Comparison of ENCODE assay signal across 16 cellular contexts in genomic region chr3:73563896-73564582, GRCh38.
A peak's percentile ranks its signal among the peaks of the same experiment; 100 is the strongest.
DNase-seq lines count a peak whose midpoint lies in the region; ATAC-seq, FAIRE-seq and TF ChIP-seq lines count a peak whose summit lies in the region.
"Had no signal": no experiment of that assay in that cellular context is flagged by ENCODE, and none has a peak within 500 bp of the region (broad histone marks: within the 10 kb centered on the region; RNA-seq: fewer than 3 reads in every experiment).

No MANE protein-coding gene starts in this region.

- DNase-seq in HFFc6 (peak; percentile 22), ascending aorta (ENCODE audit: low spot score in 2 of 2) (no peak), glomerular visceral epithelial cell (ENCODE audit: extremely low spot score) (peak; percentile 65), transverse colon (no peak), cerebellum (ENCODE audit: low spot score) (no peak), GM12891 (ENCODE audit: insufficient read length, low spot score) (no peak)
- DNase-seq in activated CD8-positive, alpha-beta T cell treated with anti-CD3 and anti-CD28 coated beads for 36 hours, result no peak
- DNase-seq: activated CD4-positive, alpha-beta T cell treated with anti-CD3 and anti-CD28 coated beads, Interleukin-2, amount 50 U/mL, for 48 hours; activated naive CD8-positive, alpha-beta T cell treated with anti-CD3 and anti-CD28 coated beads, Interleukin-2, amount 10 ng/mL, durations not matched to agents 7 days and 5 days; activated T-cell treated with anti-CD3 and anti-CD28 coated beads, Interleukin-2, amount 50 U/mL, for 4 hours; NCI-H2171 treated with DMSO at 0.1 percent for 48 hours; NCI-H82; nucleus accumbens had no signal

- no peaks in the 10 kb centered on the region for H3K36me3 Mint-ChIP-seq in HFFc6 (ENCODE audit: low read depth)
- no peaks in the 10 kb centered on the region for H3K36me3 Mint-ChIP-seq in activated CD8-positive, alpha-beta T cell treated with anti-CD3 and anti-CD28 coated beads for 36 hours (ENCODE audit: low read depth)
- H3K36me3 Mint-ChIP-seq: activated naive CD8-positive, alpha-beta T cell treated with anti-CD3 and anti-CD28 coated beads, Interleukin-2, amount 10 ng/mL, durations not matched to agents 7 days and 5 days had no signal

- H3K4me1 ChIP-seq in ascending aorta, result peaks cover 6 to 23% of the 10 kb centered on the region in 2 donors
- peaks cover 3 to 38% (median 19%) of the 10 kb centered on the region in 4 donors for H3K4me1 ChIP-seq in transverse colon
- H3K4me1 ChIP-seq: BLaER1 treated with 17β-estradiol and CSF1 and Interleukin-3, amounts not matched to agents 10 nM and 100 nM had no signal

- POLR2A ChIA-PET in activated CD8-positive, alpha-beta T cell treated with anti-CD3 and anti-CD28 coated beads for 36 hours (lab: Charles Lee), result no interaction called here

- H3K27me3 Mint-ChIP-seq in HFFc6 (ENCODE audit: insufficient read depth), result no peaks in the 10 kb centered on the region
- H3K27me3 Mint-ChIP-seq in activated CD8-positive, alpha-beta T cell treated with anti-CD3 and anti-CD28 coated beads for 36 hours, result no peaks in the 10 kb centered on the region
- H3K27me3 Mint-ChIP-seq: activated naive CD8-positive, alpha-beta T cell treated with anti-CD3 and anti-CD28 coated beads, Interleukin-2, amount 10 ng/mL, durations not matched to agents 7 days and 5 days had no signal

- H3K9me3 Mint-ChIP-seq in HFFc6, result no peaks in the 10 kb centered on the region
- H3K9me3 Mint-ChIP-seq in activated CD8-positive, alpha-beta T cell treated with anti-CD3 and anti-CD28 coated beads for 36 hours, result no peaks in the 10 kb centered on the region
- H3K9me3 Mint-ChIP-seq: activated naive CD8-positive, alpha-beta T cell treated with anti-CD3 and anti-CD28 coated beads, Interleukin-2, amount 10 ng/mL, durations not matched to agents 7 days and 5 days; activated T-cell treated with anti-CD3 and anti-CD28 coated beads, Interleukin-2, amount 50 U/mL, for 4 hours had no signal

- no peak for TF ChIP-seq CTCF in HFFc6 (IDR thresholded peaks at IDR 0.05)
- no peak for TF ChIP-seq CTCF in ascending aorta (IDR thresholded peaks at IDR 0.05)
- no peak for TF ChIP-seq CTCF in transverse colon (IDR thresholded peaks at IDR 0.05)
- TF ChIP-seq CTCF in activated CD8-positive, alpha-beta T cell treated with anti-CD3 and anti-CD28 coated beads for 36 hours (IDR thresholded peaks at IDR 0.05), result no peak

- H3K27me3 ChIP-seq in ascending aorta (no peaks in the 10 kb centered on the region), transverse colon (no peaks in the 10 kb centered on the region)
- H3K27me3 ChIP-seq: BLaER1 treated with 17β-estradiol and CSF1 and Interleukin-3, amounts not matched to agents 10 nM and 100 nM had no signal

- H3K36me3 ChIP-seq in ascending aorta (no peaks in the 10 kb centered on the region), transverse colon (no peaks in the 10 kb centered on the region)
- H3K36me3 ChIP-seq: BLaER1 treated with 17β-estradiol and CSF1 and Interleukin-3, amounts not matched to agents 10 nM and 100 nM had no signal

- no peak overlapping the region for H3K4me3 ChIP-seq in ascending aorta
- H3K4me3 ChIP-seq in transverse colon, result no peak overlapping the region
- H3K4me3 ChIP-seq: BLaER1 treated with 17β-estradiol and CSF1 and Interleukin-3, amounts not matched to agents 10 nM and 100 nM; K562 had no signal

- no peak for TF ChIP-seq EP300 in transverse colon (IDR thresholded peaks at IDR 0.05; ENCODE audit: low read depth)

- intact Hi-C loops in ascending aorta (cut with DNase I) (loop anchor here (5.0 kb wide), 1 partner anchor 42 kb away; no protein-coding TSS in a partner anchor), transverse colon (cut with DNase I; ENCODE audit: low total_unique reads) (no loop called here)
- intact Hi-C loops in activated CD8-positive, alpha-beta T cell treated with anti-CD3 and anti-CD28 coated beads for 36 hours (cut with micrococcal nuclease), result no loop called here

- peak overlapping the region; percentile 16; the same call in 1 of the 2 replicates for H3K27ac Mint-ChIP-seq in HFFc6
- H3K27ac Mint-ChIP-seq in activated CD8-positive, alpha-beta T cell treated with anti-CD3 and anti-CD28 coated beads for 36 hours, result no peak overlapping the region
- H3K27ac Mint-ChIP-seq: activated naive CD8-positive, alpha-beta T cell treated with anti-CD3 and anti-CD28 coated beads, Interleukin-2, amount 10 ng/mL, durations not matched to agents 7 days and 5 days had no signal

- H3K27ac ChIP-seq in ascending aorta (peak overlapping the region; percentile 57 to 60), transverse colon (peak overlapping the region in 3 of 4 donors; percentile 6 to 35 (median 29))
- H3K27ac ChIP-seq: BLaER1 treated with 17β-estradiol and CSF1 and Interleukin-3, amounts not matched to agents 10 nM and 100 nM had no signal

- peaks cover 59% of the 10 kb centered on the region for H3K4me1 Mint-ChIP-seq in HFFc6 (ENCODE audit: low read depth)
- no peaks in the 10 kb centered on the region for H3K4me1 Mint-ChIP-seq in activated CD8-positive, alpha-beta T cell treated with anti-CD3 and anti-CD28 coated beads for 36 hours (ENCODE audit: low read depth)
- H3K4me1 Mint-ChIP-seq: activated naive CD8-positive, alpha-beta T cell treated with anti-CD3 and anti-CD28 coated beads, Interleukin-2, amount 10 ng/mL, durations not matched to agents 7 days and 5 days had no signal

- no peaks in the 10 kb centered on the region for H3K9me3 ChIP-seq in ascending aorta
- no peaks in the 10 kb centered on the region for H3K9me3 ChIP-seq in transverse colon
- H3K9me3 ChIP-seq: BLaER1 treated with 17β-estradiol and CSF1 and Interleukin-3, amounts not matched to agents 10 nM and 100 nM had no signal

- no peak for FAIRE-seq in GM12891 (lab: Jason Lieb, UNC)
- FAIRE-seq: endometrium, K562 had no signal

- WGBS in transverse colon (ENCODE audit: low coverage in 1 of 2), 2 donors, result 24 to 57% methylated on average over 2 to 3 of the region's 3 CpGs

- peak overlapping the region; percentile 28; the same call in 1 of the 2 replicates for H3K4me3 Mint-ChIP-seq in HFFc6
- no peak overlapping the region for H3K4me3 Mint-ChIP-seq in activated CD8-positive, alpha-beta T cell treated with anti-CD3 and anti-CD28 coated beads for 36 hours
- H3K4me3 Mint-ChIP-seq: activated naive CD8-positive, alpha-beta T cell treated with anti-CD3 and anti-CD28 coated beads, Interleukin-2, amount 10 ng/mL, durations not matched to agents 7 days and 5 days; activated T-cell treated with anti-CD3 and anti-CD28 coated beads, Interleukin-2, amount 50 U/mL, for 4 hours had no signal

- in situ Hi-C loops in transverse colon (cut with MboI; ENCODE audit: low pct_ligation_motif_present in 1 of 4, low pct_unique_long_range_greater_than_20kb in 1 of 4, low sequenced_read_pairs in 3 of 4), result no loop called here

- TF ChIP-seq POLR2A in transverse colon (IDR thresholded peaks at IDR 0.05) (no peak), GM12891 (IDR thresholded peaks at IDR 0.05; ENCODE audit: low read depth, low read length) (no peak)

- ATAC-seq in activated CD8-positive, alpha-beta T cell treated with anti-CD3 and anti-CD28 coated beads for 36 hours, result no peak
- ATAC-seq: activated T-cell treated with anti-CD3 and anti-CD28 coated beads, Interleukin-2, amount 50 U/mL, for 4 hours; K562 had no signal

- CTCF ChIA-PET in activated CD8-positive, alpha-beta T cell treated with anti-CD3 and anti-CD28 coated beads for 36 hours (lab: Charles Lee), result no interaction called here

TF ChIP-seq in GM12891, 5 proteins besides CTCF, POLR2A, EP300 and RAD21:
- TF ChIP-seq POU2F2 (IDR thresholded peaks at IDR 0.05; ENCODE audit: low read depth, low read length) (no peak), SPI1 (IDR thresholded peaks at IDR 0.05; ENCODE audit: low read depth, low read length) (no peak), PAX5 (IDR thresholded peaks at IDR 0.05; ENCODE audit: insufficient read depth, low read length, severe bottlenecking) (no peak), TAF1 (IDR thresholded peaks at IDR 0.05; ENCODE audit: low read depth, low read length) (no peak), POLR2AphosphoS5 (IDR thresholded peaks at IDR 0.05; ENCODE audit: low read depth, low read length) (no peak)

Comparison
In these comparisons a context has a peak if more than half of its experiments do, and no peak if none do; other contexts are left out.
1. DNase-seq: peak in HFFc6 (single experiment) and glomerular visceral epithelial cell (single experiment); none in ascending aorta (0 of 2), transverse colon (single experiment), activated CD8-positive, alpha-beta T cell treated with anti-CD3 and anti-CD28 coated beads for 36 hours (single experiment), cerebellum (single experiment) and GM12891 (single experiment).